21 cellular contexts compared by ENCODE assay signal in the genomic region with DNA sequence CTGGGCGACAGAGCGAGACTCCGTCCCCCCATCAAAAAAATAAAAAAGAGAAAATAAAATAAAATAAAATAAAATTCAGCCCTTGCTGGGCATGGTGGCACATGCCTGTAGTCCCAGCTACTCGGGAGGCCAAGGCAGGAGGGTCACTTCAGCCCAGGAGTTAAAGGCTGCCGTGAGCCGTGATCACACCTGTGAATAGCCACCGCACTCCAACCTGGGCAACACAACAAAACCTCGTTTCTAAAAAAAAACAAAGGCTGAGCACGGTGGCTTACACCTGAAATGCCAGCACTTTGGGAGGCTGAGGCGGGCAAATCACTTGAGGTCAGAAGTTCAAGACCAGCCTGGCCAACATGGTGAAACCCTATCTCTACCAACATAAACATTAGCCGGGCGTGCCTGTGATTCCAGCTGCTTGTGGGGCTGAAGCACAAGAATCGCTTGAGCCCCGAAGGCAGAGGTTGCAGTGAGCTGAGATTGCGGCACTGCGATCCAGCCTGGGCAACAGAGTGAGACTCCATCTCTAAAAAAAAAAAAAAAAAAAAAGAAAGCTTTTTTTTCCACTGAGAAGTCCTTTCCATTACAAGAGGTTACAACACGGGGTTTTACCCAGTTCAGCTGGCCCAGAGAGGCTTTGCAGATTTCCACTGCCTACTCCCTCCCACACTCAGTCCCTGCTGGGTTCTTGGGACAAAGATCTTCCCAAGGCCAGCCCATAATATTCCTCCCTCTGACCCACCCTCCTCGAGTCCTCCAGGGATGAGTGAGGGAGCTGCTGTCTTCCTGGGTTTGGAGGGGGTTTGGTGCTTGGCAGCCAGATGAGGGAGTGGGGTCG. TPM values are rescaled to one million over a fixed set of nuclear protein-coding genes. Genes with fewer than 3 reads are reported as not detected.
DNase-seq lines count a peak whose midpoint lies in the region; ATAC-seq and TF ChIP-seq lines count a peak whose summit lies in the region.
"Had no signal": no experiment of that assay in that cellular context is flagged by ENCODE, and none has a peak within 500 bp of the region (broad histone marks: within the 10 kb centered on the region; RNA-seq: fewer than 3 reads in every experiment).

No MANE protein-coding gene starts in this region.

- H3K4me3 ChIP-seq in left ventricle myocardium inferior = no peak overlapping the region

- ATAC-seq in HG02759 (IDR thresholded peaks at IDR 0.05; ENCODE audit: unreplicated experiment) = no peak
- ATAC-seq: activated T-cell treated with anti-CD3 and anti-CD28 coated beads, Interleukin-2, amount 50 U/mL, for 4 hours; natural killer cell treated with Interleukin-12 subunit alpha and Interleukin-12 subunit beta and Interleukin-15 and Interleukin-18, amount 100 ng/mL, for 72 hours; PC-3 had no signal

- H3K4me1 ChIP-seq in left ventricle myocardium inferior = peaks cover 70% of the 10 kb centered on the region

- TF ChIP-seq CTCF in left ventricle myocardium inferior (IDR thresholded peaks at IDR 0.05; ENCODE audit: borderline replicate concordance) = no peak

- intact Hi-C loops in left ventricle myocardium inferior (cut with micrococcal nuclease) = no loop called here
- intact Hi-C loops in posterior vena cava (cut with DNase I) = no loop called here

- H3K27me3 ChIP-seq in left ventricle myocardium inferior (ENCODE audit: low read depth) = no peaks in the 10 kb centered on the region

- DNase-seq in H4 (ENCODE audit: low spot score) (peak; percentile 81), left ventricle myocardium inferior (no peak), posterior vena cava (ENCODE audit: low spot score) (peak; percentile 64), NCI-H2029 (lab: John Stamatoyannopoulos, UW) (no peak), SIG-M5 (lab: John Stamatoyannopoulos, UW) (no peak), NOMO-1 treated with dmso at 0.1 percent for 144 hours (lab: John Stamatoyannopoulos, UW; ENCODE audit: unreplicated experiment) (no peak)
- DNase-seq: activated CD4-positive, alpha-beta T cell treated with anti-CD3 and anti-CD28 coated beads, Interleukin-2, amount 50 U/mL, for 4 hours; activated naive CD8-positive, alpha-beta T cell treated with anti-CD3 and anti-CD28 coated beads for 36 hours; activated T-cell treated with anti-CD3 and anti-CD28 coated beads, Interleukin-2, amount 50 U/mL, for 4 hours; AML-193; caudate nucleus; foreskin melanocyte; GDM1; H9; NCI-H1930; NCI-H526; PC-3 had no signal

- H3K27ac ChIP-seq in angular gyrus (ENCODE audit: low read depth, low read length) = peak overlapping the region; percentile 30
- H3K27ac ChIP-seq in left ventricle myocardium inferior (replicated peaks) = peak overlapping the region; percentile 50

- H3K9me3 ChIP-seq in left ventricle myocardium inferior (replicated peaks) = no peaks in the 10 kb centered on the region
- H3K9me3 ChIP-seq: SK-N-SH had no signal

- H3K36me3 ChIP-seq in left ventricle myocardium inferior = peaks cover 59% of the 10 kb centered on the region

RNA-seq across cellular contexts. Expression of gene ANGPTL4, which starts 6.4 kb away (rescaled TPM):
- total RNA-seq in H4 (2014; rRNA removed; shearing (Covaris generic)) = 0.19 TPM in 1 of 2 replicates, not detected in the other
- total RNA-seq in left ventricle myocardium inferior = 8.4 TPM
- total RNA-seq in posterior vena cava = 10 to 100 TPM; 10.4 to 95.3 TPM

RNA-seq across cellular contexts. Expression of gene RAB11B, which starts 19.8 kb away (rescaled TPM):
- 9.9 and 11.8 TPM in 2 replicates for total RNA-seq in H4 (2014; rRNA removed; shearing (Covaris generic))
- 157 TPM for total RNA-seq in left ventricle myocardium inferior
- total RNA-seq in posterior vena cava = 10 to 100 TPM; 83.1 to 86.9 TPM

RNA-seq across cellular contexts. Expression of gene KANK3, which starts 27.3 kb away (rescaled TPM):
- 0.04 and 0.12 TPM in 2 replicates for total RNA-seq in H4 (2014; rRNA removed; shearing (Covaris generic))
- 19.9 TPM for total RNA-seq in left ventricle myocardium inferior
- 10 to 100 TPM; 11.0 to 22.5 TPM for total RNA-seq in posterior vena cava

RNA-seq across cellular contexts. Expression of gene MARCHF2, which starts 42.7 kb away (rescaled TPM):
- total RNA-seq in H4 (2014; rRNA removed; shearing (Covaris generic)) = 28.0 and 30.6 TPM in 2 replicates
- total RNA-seq in left ventricle myocardium inferior (109 TPM), posterior vena cava (10 to 100 TPM; 50.3 to 57.6 TPM)

RNA-seq across cellular contexts. Expression of gene RPS28, which starts 49.1 kb away (rescaled TPM):
- 318 and 344 TPM in 2 replicates for total RNA-seq in H4 (2014; rRNA removed; shearing (Covaris generic))
- total RNA-seq in left ventricle myocardium inferior (967 TPM), posterior vena cava (100 to 1,000 TPM; 798 to 911 TPM)

Comparison
In these comparisons a context has a peak if more than half of its experiments do, and no peak if none do; other contexts are left out.
1. DNase-seq: peak in H4 (single experiment) and posterior vena cava (single experiment); none in left ventricle myocardium inferior (single experiment), NCI-H2029 (single experiment), SIG-M5 (single experiment) and NOMO-1 treated with dmso at 0.1 percent for 144 hours (single experiment).
2. RNA of gene KANK3, which starts 27.3 kb away (total RNA-seq): 11.0 to 22.5 TPM in posterior vena cava and 19.9 TPM in left ventricle myocardium inferior (single experiment); 0.04 to 0.12 TPM in H4; every median in the first group is over 10 times any median in the second.